ENCODE assay signal across 11 cellular contexts in the genomic region with DNA sequence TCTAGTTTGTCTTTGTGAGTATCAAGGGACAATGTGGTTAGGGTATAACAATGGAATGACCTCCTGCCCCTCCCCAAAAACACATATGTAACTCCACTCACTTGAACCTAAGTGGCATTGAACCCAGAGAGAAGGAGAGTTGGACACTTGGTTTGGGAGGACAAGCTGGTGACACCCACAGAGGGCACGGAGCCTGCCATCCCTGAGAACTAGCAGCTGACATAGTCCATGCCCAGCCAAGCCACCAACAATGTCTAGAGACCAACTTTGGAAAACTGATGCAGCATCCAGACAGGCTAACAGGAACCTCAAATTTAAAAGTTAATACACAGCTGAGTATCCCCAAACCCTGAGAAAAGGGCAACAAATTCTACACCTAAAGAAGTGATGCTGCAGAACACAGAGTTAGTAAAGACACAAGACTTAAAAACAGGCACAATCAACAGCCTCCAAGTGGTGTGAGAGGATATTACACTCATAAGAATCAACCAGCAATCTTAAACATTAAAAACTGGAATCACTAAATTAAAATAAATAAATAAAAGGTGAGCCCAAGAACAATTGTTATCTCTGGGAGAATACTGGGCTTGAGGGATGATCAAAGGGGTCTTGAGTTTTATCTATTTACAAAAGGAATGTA. TPM values are rescaled to one million over a fixed set of nuclear protein-coding genes. Genes with fewer than 3 reads are reported as not detected.
A peak's percentile ranks its signal among the peaks of the same experiment; 100 is the strongest.
DNase-seq lines count a peak whose midpoint lies in the region; ATAC-seq, FAIRE-seq and TF ChIP-seq lines count a peak whose summit lies in the region.
"Had no signal": no experiment of that assay in that cellular context is flagged by ENCODE, and none has a peak within 500 bp of the region (broad histone marks: within the 10 kb centered on the region; RNA-seq: fewer than 3 reads in every experiment).

No MANE protein-coding gene starts in this region.

- H3K27ac Mint-ChIP-seq in endothelial cell (ENCODE audit: unreplicated experiment): no peak overlapping the region

- TF ChIP-seq RAD21 in liver (IDR thresholded peaks at IDR 0.05) (peak in 1 of 2 donors; percentile 29), HepG2 (CRISPR knock-in tag; IDR thresholded peaks at IDR 0.05) (no peak)

- POLR2A ChIA-PET in HepG2 (lab: Yijun Ruan, JAX): no interaction called here

- no peaks in the 10 kb centered on the region for H3K9me3 ChIP-seq in liver (ENCODE audit: control insufficient read depth in 4 of 4, low read length in 3 of 4)
- no peaks in the 10 kb centered on the region for H3K9me3 ChIP-seq in HepG2 (ENCODE audit: low read length)
- H3K9me3 ChIP-seq in OCI-LY1 (ENCODE audit: low read length): no peaks in the 10 kb centered on the region
- H3K9me3 ChIP-seq in upper lobe of right lung: no peaks in the 10 kb centered on the region
- H3K9me3 ChIP-seq in lower lobe of right lung: no peaks in the 10 kb centered on the region
- H3K9me3 ChIP-seq: heart right ventricle, prostate gland had no signal

- H3K27me3 Mint-ChIP-seq in endothelial cell (ENCODE audit: unreplicated experiment): no peaks in the 10 kb centered on the region

- FAIRE-seq in HepG2 (lab: Jason Lieb, UNC): no peak

- H3K9ac ChIP-seq in liver (ENCODE audit: low read depth in 1 of 2, low read length in 2 of 2) (no peak overlapping the region), HepG2 (ENCODE audit: insufficient read depth, low read depth, low read length) (no peak overlapping the region), OCI-LY1 (ENCODE audit: low read length) (no peak overlapping the region)

- DNase-seq in HepG2 (ENCODE audit: low spot score): no peak
- no peak for DNase-seq in endothelial cell (ENCODE audit: low spot score)
- no peak for DNase-seq in upper lobe of right lung
- no peak for DNase-seq in NCI-H748 (lab: John Stamatoyannopoulos, UW; ENCODE audit: unreplicated experiment)
- no peak for DNase-seq in lower lobe of right lung
- DNase-seq in G401 (ENCODE audit: low spot score): no peak
- DNase-seq: activated CD4-positive, CD25-positive, alpha-beta regulatory T cell treated with anti-CD3 and anti-CD28 coated beads, Interleukin-2, amount 50 U/mL, for 72 hours; heart right ventricle had no signal

- no peaks in the 10 kb centered on the region for H3K9me3 Mint-ChIP-seq in endothelial cell (ENCODE audit: unreplicated experiment)

- no peak overlapping the region for H3K4me3 Mint-ChIP-seq in endothelial cell (ENCODE audit: unreplicated experiment)

- TF ChIP-seq CTCF in liver (IDR thresholded peaks at IDR 0.05; ENCODE audit: low read depth, low read length, missing input control) (peak; percentile 10), HepG2 (CRISPR knock-in tag; IDR thresholded peaks at IDR 0.05) (no peak), OCI-LY1 (IDR thresholded peaks at IDR 0.05; ENCODE audit: low read length) (peak; percentile 49; the same call in 1 of the 2 replicates), endothelial cell (IDR thresholded peaks at IDR 0.05; ENCODE audit: unreplicated experiment) (peak; percentile 64), upper lobe of right lung (IDR thresholded peaks at IDR 0.05) (peak; percentile 15), lower lobe of right lung (IDR thresholded peaks at IDR 0.05) (no peak)

- H3K79me2 ChIP-seq in HepG2 (ENCODE audit: insufficient read depth, low read length): peaks cover 28% of the 10 kb centered on the region
- peaks cover 22% of the 10 kb centered on the region for H3K79me2 ChIP-seq in OCI-LY1 (ENCODE audit: insufficient read depth, low read length)

- H3K4me1 ChIP-seq in liver (ENCODE audit: control insufficient read depth in 4 of 4, insufficient read depth in 4 of 4, low read length in 3 of 4) (peaks cover under 1 to 5% (median 1%) of the 10 kb centered on the region in 4 donors), HepG2 (ENCODE audit: insufficient read depth, low read length) (peaks cover 12% of the 10 kb centered on the region), OCI-LY1 (ENCODE audit: insufficient read depth, low read length, severe bottlenecking) (peaks cover 52% of the 10 kb centered on the region), upper lobe of right lung (peaks cover 11% of the 10 kb centered on the region), lower lobe of right lung (peaks cover 14% of the 10 kb centered on the region)
- H3K4me1 ChIP-seq: prostate gland had no signal

- WGBS in liver: 98% methylated on average over 1 of the region's 1 CpG
- 90% methylated on average over 1 of the region's 1 CpG for WGBS in HepG2 (ENCODE audit: low lambda C conversion rate)

- H3K27me3 ChIP-seq in liver (ENCODE audit: control insufficient read depth in 4 of 4, insufficient read depth in 4 of 4, low read length in 3 of 4): no peaks in the 10 kb centered on the region
- no peaks in the 10 kb centered on the region for H3K27me3 ChIP-seq in HepG2 (ENCODE audit: control insufficient read depth in 1 of 2, insufficient read depth in 2 of 2, low read length in 2 of 2)
- H3K27me3 ChIP-seq in OCI-LY1 (ENCODE audit: insufficient read depth, low read length): no peaks in the 10 kb centered on the region
- no peaks in the 10 kb centered on the region for H3K27me3 ChIP-seq in upper lobe of right lung
- H3K27me3 ChIP-seq in lower lobe of right lung (ENCODE audit: low read depth): no peaks in the 10 kb centered on the region
- H3K27me3 ChIP-seq: heart right ventricle had no signal

- H3K4me1 Mint-ChIP-seq in endothelial cell (ENCODE audit: unreplicated experiment): peaks cover 17% of the 10 kb centered on the region

- H3K9me2 ChIP-seq in OCI-LY1 (ENCODE audit: low read depth, low read length): no peaks in the 10 kb centered on the region

- ATAC-seq in HepG2 (no peak), upper lobe of right lung (no peak), lower lobe of right lung (no peak)

- H2AFZ ChIP-seq in HepG2 (ENCODE audit: low read length) (no peak overlapping the region), OCI-LY1 (ENCODE audit: low read length) (no peak overlapping the region)

- H3K27ac ChIP-seq in liver (ENCODE audit: low read depth in 1 of 2, low read length in 2 of 2) (no peak overlapping the region), HepG2 (ENCODE audit: extremely low read length, insufficient read depth, low read length) (no peak overlapping the region), OCI-LY1 (ENCODE audit: low read depth, low read length, poor library complexity, severe bottlenecking) (no peak overlapping the region), upper lobe of right lung (no peak overlapping the region), lower lobe of right lung (no peak overlapping the region)
- H3K27ac ChIP-seq: heart right ventricle, prostate gland had no signal

- H3K36me3 ChIP-seq in liver (ENCODE audit: control insufficient read depth in 4 of 4, insufficient read depth in 3 of 4, low read depth in 1 of 4, low read length in 3 of 4) (peaks cover 0 to 7% (median 2%) of the 10 kb centered on the region in 4 donors), HepG2 (replicated peaks in 1 of 2; ENCODE audit: control insufficient read depth in 1 of 2, insufficient read depth in 2 of 2, low read length in 2 of 2) (peaks cover 18 to 62% of the 10 kb centered on the region in 2 experiments), OCI-LY1 (ENCODE audit: insufficient read depth, low read length) (peaks cover 61% of the 10 kb centered on the region), upper lobe of right lung (peaks cover 22% of the 10 kb centered on the region), lower lobe of right lung (peaks cover 37% of the 10 kb centered on the region)
- H3K36me3 ChIP-seq: prostate gland had no signal

- in situ Hi-C loops in HepG2 (cut with HindIII; ENCODE audit: extremely low pct_ligation_motif_present, low pct_unique_long_range_greater_than_20kb) (no loop called here), G401 (cut with HindIII; ENCODE audit: low sequenced_read_pairs) (no loop called here)

- H3K36me3 Mint-ChIP-seq in endothelial cell (ENCODE audit: low read depth, unreplicated experiment): peaks cover 13% of the 10 kb centered on the region

- intact Hi-C loops in HepG2 (cut with micrococcal nuclease; ENCODE audit: unreplicated experiment) (no loop called here), upper lobe of right lung (cut with DNase I) (no loop called here), lower lobe of right lung (cut with DNase I) (no loop called here)

- CTCF ChIA-PET in HepG2 (lab: Yijun Ruan, JAX; ENCODE audit: low intra/inter-chr PET ratio, low total read pairs): no interaction called here

- TF ChIP-seq POLR2A in HepG2 (IDR thresholded peaks at IDR 0.05; ENCODE audit: insufficient read depth in 1 of 2, low read depth in 2 of 2, low read length in 2 of 2): no peak

- BruUV-seq in HepG2 (replicated peaks; lab: Mats Ljungman, UMichigan): no TSS peak

- TF ChIP-seq EP300 in HepG2 (IDR thresholded peaks at IDR 0.05; ENCODE audit: low read depth in 2 of 2, low read length in 2 of 2) (no peak), HepG2 (CRISPR knock-in tag; IDR thresholded peaks at IDR 0.05; ENCODE audit: borderline replicate concordance) (no peak)

- H3F3A ChIP-seq in OCI-LY1 (ENCODE audit: insufficient read depth, low read length): no peaks in the 10 kb centered on the region

- no peak overlapping the region for H3K4me2 ChIP-seq in HepG2 (ENCODE audit: low read depth, low read length)
- no peak overlapping the region for H3K4me2 ChIP-seq in OCI-LY1 (ENCODE audit: low read length)

- no peaks in the 10 kb centered on the region for H4K20me1 ChIP-seq in HepG2 (ENCODE audit: insufficient read depth, low read length)
- no peaks in the 10 kb centered on the region for H4K20me1 ChIP-seq in OCI-LY1 (ENCODE audit: insufficient read depth, low read length)

- no peak overlapping the region for H3K4me3 ChIP-seq in liver (ENCODE audit: low read depth in 1 of 3, low read length in 3 of 3)
- no peak overlapping the region for H3K4me3 ChIP-seq in HepG2 (replicated peaks in 1 of 3; ENCODE audit: insufficient read depth in 1 of 3, low read depth in 2 of 3, low read length in 3 of 3)
- no peak overlapping the region for H3K4me3 ChIP-seq in OCI-LY1 (ENCODE audit: low read depth, low read length, poor library complexity, severe bottlenecking)
- H3K4me3 ChIP-seq in upper lobe of right lung: no peak overlapping the region
- no peak overlapping the region for H3K4me3 ChIP-seq in lower lobe of right lung
- H3K4me3 ChIP-seq: heart right ventricle, prostate gland had no signal

RNA-seq across cellular contexts. Expression of gene NUDCD3, which starts 27.2 kb away (rescaled TPM):
- 10 to 100 TPM; 22.1 to 30.7 TPM for total RNA-seq in liver
- polyA plus RNA-seq in liver: 10 to 100 TPM; 15.4 to 26.4 TPM
- total RNA-seq in HepG2 (2016; rRNA removed; fragmentation: Illumina TruSeq; extraction: Trizol): 49.9 and 54.6 TPM in 2 replicates
- total RNA-seq in HepG2 (2016; cell fraction: cytosol; rRNA removed; fragmentation: Illumina TruSeq; extraction: Trizol; ENCODE audit: low read depth): 13.4 and 14.8 TPM in 2 replicates
- 43.2 and 52.2 TPM in 2 replicates for total RNA-seq in HepG2 (2016; cell fraction: insoluble cytoplasmic fraction; rRNA removed; fragmentation: Illumina TruSeq; extraction: Trizol)
- 11.7 and 13.3 TPM in 2 replicates for total RNA-seq in HepG2 (2016; cell fraction: membrane; rRNA removed; fragmentation: Illumina TruSeq; extraction: Trizol)
- 42.0 and 47.5 TPM in 2 replicates for total RNA-seq in HepG2 (2016; cell fraction: nucleus; rRNA removed; fragmentation: Illumina TruSeq; extraction: Trizol)
- polyA plus RNA-seq in HepG2 (2011; rRNA removed): 20.8 and 25.4 TPM in 2 replicates
- polyA plus RNA-seq in HepG2 (2011; cell fraction: cytosol; rRNA removed): 21.8 and 27.6 TPM in 2 replicates
- 32.7 and 41.3 TPM in 2 replicates for polyA plus RNA-seq in HepG2 (2011; cell fraction: nucleus; rRNA removed)
- 27.9 and 29.4 TPM in 2 replicates for polyA plus RNA-seq in HepG2 (2012)
- 2.5 and 3.1 TPM in 2 replicates for polyA plus RNA-seq in HepG2 (2016; cell fraction: cytosol; fragmentation: Illumina TruSeq; extraction: Trizol; ENCODE audit: low read depth)
- 30.1 and 34.3 TPM in 2 replicates for polyA plus RNA-seq in HepG2 (2016; cell fraction: insoluble cytoplasmic fraction; fragmentation: Illumina TruSeq; extraction: Trizol; ENCODE audit: low read depth)
- 5.2 and 6.4 TPM in 2 replicates for polyA plus RNA-seq in HepG2 (2016; cell fraction: membrane; fragmentation: Illumina TruSeq; extraction: Trizol; ENCODE audit: low read depth)
- 35.7 and 42.8 TPM in 2 replicates for polyA plus RNA-seq in HepG2 (2016; cell fraction: nucleus; fragmentation: Illumina TruSeq; extraction: Trizol; ENCODE audit: insufficient read depth, low read depth)
- 43.7 and 47.9 TPM in 2 replicates for polyA minus RNA-seq in HepG2 (2011; rRNA and poly(A)+ RNA removed; ENCODE audit: low replicate concordance)
- 19.5 and 27.3 TPM in 2 replicates for polyA minus RNA-seq in HepG2 (2011; cell fraction: cytosol; rRNA and poly(A)+ RNA removed)
- 36.7 and 44.8 TPM in 2 replicates for polyA minus RNA-seq in HepG2 (2011; cell fraction: nucleus; rRNA and poly(A)+ RNA removed)
- 97.5 TPM for total RNA-seq in endothelial cell (ENCODE audit: unreplicated experiment)
- total RNA-seq in upper lobe of right lung: 91.0 TPM
- total RNA-seq in lower lobe of right lung: 87.6 TPM
- total RNA-seq in G401 (2014; rRNA removed; shearing (Covaris generic)): 9.0 and 17.3 TPM in 2 replicates

Comparison
In these comparisons a context has a peak if more than half of its experiments do, and no peak if none do; other contexts are left out.
1. CTCF ChIP-seq: peak in liver (single experiment), OCI-LY1 (single experiment), endothelial cell (single experiment) and upper lobe of right lung (single experiment); none in HepG2 (single experiment) and lower lobe of right lung (single experiment).